ENCODE assay signal across 11 cellular contexts in genomic region chr10:29150010-29150409, GRCh38.
A peak's percentile ranks its signal among the peaks of the same experiment; 100 is the strongest.
DNase-seq lines count a peak whose midpoint lies in the region; ATAC-seq and TF ChIP-seq lines count a peak whose summit lies in the region.
"Had no signal": no experiment of that assay in that cellular context is flagged by ENCODE, and none has a peak within 500 bp of the region (broad histone marks: within the 10 kb centered on the region; RNA-seq: fewer than 3 reads in every experiment).

No MANE protein-coding gene starts in this region.

- no peaks in the 10 kb centered on the region for H3K9me3 ChIP-seq in left lung
- H3K9me3 ChIP-seq in naive thymus-derived CD4-positive, alpha-beta T cell (ENCODE audit: control insufficient read depth in 2 of 3, low read length in 3 of 3) = no peaks in the 10 kb centered on the region

- no peak overlapping the region for H3K27ac ChIP-seq in left lung
- no peak overlapping the region for H3K27ac ChIP-seq in naive thymus-derived CD4-positive, alpha-beta T cell (ENCODE audit: low read depth, low read length)

- peaks cover 0 to 20% (median 7%) of the 10 kb centered on the region in 5 donors for H3K27me3 Mint-ChIP-seq in naive thymus-derived CD4-positive, alpha-beta T cell
- H3K27me3 Mint-ChIP-seq: type B pancreatic cell had no signal

- H3K4me3 Mint-ChIP-seq in naive thymus-derived CD4-positive, alpha-beta T cell = no peak overlapping the region
- H3K4me3 Mint-ChIP-seq: type B pancreatic cell had no signal

- peaks cover 0 to 2% (median 0%) of the 10 kb centered on the region in 11 donors for H3K9me3 Mint-ChIP-seq in naive thymus-derived CD4-positive, alpha-beta T cell
- H3K9me3 Mint-ChIP-seq: type B pancreatic cell had no signal

- H3K4me3 ChIP-seq in LNCaP clone FGC (ENCODE audit: low read depth, low read length) = no peak overlapping the region
- H3K4me3 ChIP-seq in left lung = no peak overlapping the region
- H3K4me3 ChIP-seq in retinal pigment epithelial cell (ENCODE audit: low read length) = no peak overlapping the region
- H3K4me3 ChIP-seq in naive thymus-derived CD4-positive, alpha-beta T cell (ENCODE audit: low read length) = no peak overlapping the region

- CTCF ChIA-PET in naive thymus-derived CD4-positive, alpha-beta T cell (lab: Charles Lee) = no interaction called here

- POLR2A ChIA-PET in naive thymus-derived CD4-positive, alpha-beta T cell (lab: Charles Lee) = no interaction called here

- DNase-seq in LNCaP clone FGC (ENCODE audit: low read depth) = peak; percentile 91
- DNase-seq in dermis blood vessel endothelial cell = peak; percentile 49
- no peak for DNase-seq in left lung
- peak; percentile 78 for DNase-seq in retinal pigment epithelial cell (ENCODE audit: low read depth)
- no peak for DNase-seq in stimulated activated CD4-positive, alpha-beta T cell treated with anti-CD3 and anti-CD28 coated beads, Interleukin-4, amount 100 ng/mL, for 24 hours
- no peak for DNase-seq in MV-4-11 (lab: John Stamatoyannopoulos, UW)
- no peak for DNase-seq in GM10266 (ENCODE audit: extremely low spot score)
- no peak for DNase-seq in naive thymus-derived CD4-positive, alpha-beta T cell
- DNase-seq: activated naive CD4-positive, alpha-beta T cell; C1 segment of cervical spinal cord had no signal

- intact Hi-C loops in left lung (cut with DNase I) = no loop called here
- intact Hi-C loops in naive thymus-derived CD4-positive, alpha-beta T cell (cut with micrococcal nuclease) = no loop called here

- H3K36me3 ChIP-seq in left lung = no peaks in the 10 kb centered on the region
- H3K36me3 ChIP-seq in naive thymus-derived CD4-positive, alpha-beta T cell (ENCODE audit: control insufficient read depth in 2 of 3, insufficient read depth in 3 of 3, low read length in 3 of 3) = no peaks in the 10 kb centered on the region

- H3K4me1 Mint-ChIP-seq in naive thymus-derived CD4-positive, alpha-beta T cell = no peaks in the 10 kb centered on the region

- ATAC-seq in left lung = peak; percentile 91
- no peak for ATAC-seq in naive thymus-derived CD4-positive, alpha-beta T cell

- H3K27ac Mint-ChIP-seq in naive thymus-derived CD4-positive, alpha-beta T cell = no peak overlapping the region
- H3K27ac Mint-ChIP-seq: type B pancreatic cell had no signal

- no peaks in the 10 kb centered on the region for H3K36me3 Mint-ChIP-seq in naive thymus-derived CD4-positive, alpha-beta T cell
- H3K36me3 Mint-ChIP-seq: type B pancreatic cell had no signal

- no peaks in the 10 kb centered on the region for H3K4me1 ChIP-seq in left lung
- no peaks in the 10 kb centered on the region for H3K4me1 ChIP-seq in naive thymus-derived CD4-positive, alpha-beta T cell (ENCODE audit: control insufficient read depth in 2 of 2, insufficient read depth in 2 of 2, low read length in 2 of 2)

- H3K27me3 ChIP-seq in left lung = no peaks in the 10 kb centered on the region
- no peaks in the 10 kb centered on the region for H3K27me3 ChIP-seq in naive thymus-derived CD4-positive, alpha-beta T cell (ENCODE audit: control insufficient read depth in 2 of 2, insufficient read depth in 2 of 2, low read length in 2 of 2)

- no peak for TF ChIP-seq CTCF in LNCaP clone FGC (IDR thresholded peaks at IDR 0.05; ENCODE audit: control insufficient read depth, extremely low read depth, insufficient read depth)
- no peak for TF ChIP-seq CTCF in left lung (IDR thresholded peaks at IDR 0.05)
- no peak for TF ChIP-seq CTCF in retinal pigment epithelial cell (conservative IDR thresholded peaks at IDR 0.05; ENCODE audit: low read depth, low read length)
- TF ChIP-seq CTCF in GM10266 (IDR thresholded peaks at IDR 0.05; ENCODE audit: control insufficient read depth, insufficient read depth, low read depth, missing control alignments) = no peak

Comparison
In these comparisons a context has a peak if more than half of its experiments do, and no peak if none do; other contexts are left out.
1. DNase-seq: peak in LNCaP clone FGC (single experiment), dermis blood vessel endothelial cell (single experiment) and retinal pigment epithelial cell (single experiment); none in left lung (0 of 2), stimulated activated CD4-positive, alpha-beta T cell treated with anti-CD3 and anti-CD28 coated beads, Interleukin-4, amount 100 ng/mL, for 24 hours (single experiment), MV-4-11 (single experiment), GM10266 (single experiment) and naive thymus-derived CD4-positive, alpha-beta T cell (0 of 9).